ENCODE assay signal across 9 cellular contexts in genomic region chr7:4612939-4613841, GRCh38.
A peak's percentile ranks its signal among the peaks of the same experiment; 100 is the strongest.
DNase-seq lines count a peak whose midpoint lies in the region; ATAC-seq and TF ChIP-seq lines count a peak whose summit lies in the region.
"Had no signal": no experiment of that assay in that cellular context is flagged by ENCODE, and none has a peak within 500 bp of the region (broad histone marks: within the 10 kb centered on the region; RNA-seq: fewer than 3 reads in every experiment).

No MANE protein-coding gene starts in this region.

- H3K4me2 ChIP-seq in BLaER1 treated with 17β-estradiol and CSF1 and Interleukin-3, amounts not matched to agents 10 nM and 100 nM, result peak overlapping the region; percentile 61 to 95 (median 73)
- peak overlapping the region; percentile 17; the same call in 1 of the 2 replicates for H3K4me2 ChIP-seq in OCI-LY7 (ENCODE audit: low read length)

- H2AFZ ChIP-seq in OCI-LY7 (ENCODE audit: low read length), result peak overlapping the region; percentile 82; the same call in 1 of the 2 replicates

- peak overlapping the region; percentile 66 for H3K4me3 Mint-ChIP-seq in natural killer cell treated with Interleukin-12 subunit alpha and Interleukin-12 subunit beta and Interleukin-15 and Interleukin-18, amount 100 ng/mL, for 72 hours
- H3K4me3 Mint-ChIP-seq: central memory CD8-positive, alpha-beta T cell had no signal

- DNase-seq in OCI-LY7 (ENCODE audit: low spot score) (no peak), erythroblast (lab: John Stamatoyannopoulos, UW) (peak; percentile 37 to 38), SHP77 treated with DMSO at 0.1 percent for 48 hours (lab: John Stamatoyannopoulos, UW) (no peak), DMS 273 (lab: John Stamatoyannopoulos, UW; ENCODE audit: unreplicated experiment) (no peak), NCI-H345 treated with DMSO at 0.1 percent for 48 hours (lab: John Stamatoyannopoulos, UW; ENCODE audit: unreplicated experiment) (no peak)
- no peak for DNase-seq in natural killer cell treated with Interleukin-12 subunit alpha and Interleukin-12 subunit beta and Interleukin-15 and Interleukin-18, amount 100 ng/mL, for 72 hours (ENCODE audit: low spot score)

- POLR2A ChIA-PET in OCI-LY7 (lab: Charles Lee), result no interaction called here

- H4K20me1 ChIP-seq in BLaER1 treated with 17β-estradiol and CSF1 and Interleukin-3, amounts not matched to agents 10 nM and 100 nM, result no peaks in the 10 kb centered on the region
- no peaks in the 10 kb centered on the region for H4K20me1 ChIP-seq in OCI-LY7 (ENCODE audit: insufficient read depth, low read length)

- peaks cover 7 to 8% of the 10 kb centered on the region in 2 donors for H3K4me1 Mint-ChIP-seq in natural killer cell treated with Interleukin-12 subunit alpha and Interleukin-12 subunit beta and Interleukin-15 and Interleukin-18, amount 100 ng/mL, for 72 hours (ENCODE audit: low read depth in 2 of 2)
- H3K4me1 Mint-ChIP-seq: central memory CD8-positive, alpha-beta T cell had no signal

- CTCF ChIA-PET in OCI-LY7 (lab: Charles Lee; ENCODE audit: unreplicated experiment), result no interaction called here

- no peaks in the 10 kb centered on the region for H3K9me3 ChIP-seq in BLaER1 treated with 17β-estradiol and CSF1 and Interleukin-3, amounts not matched to agents 10 nM and 100 nM (replicated peaks in 1 of 11)
- no peaks in the 10 kb centered on the region for H3K9me3 ChIP-seq in OCI-LY7 (ENCODE audit: low read length)

- TF ChIP-seq CTCF in OCI-LY7 (conservative IDR thresholded peaks at IDR 0.05; ENCODE audit: low read length), result no peak

- no peaks in the 10 kb centered on the region for H3K36me3 ChIP-seq in BLaER1 treated with 17β-estradiol and CSF1 and Interleukin-3, amounts not matched to agents 10 nM and 100 nM
- no peaks in the 10 kb centered on the region for H3K36me3 ChIP-seq in OCI-LY7 (ENCODE audit: insufficient read depth, low read length)

- intact Hi-C loops in OCI-LY7 (cut with micrococcal nuclease; ENCODE audit: unreplicated experiment), result no loop called here

- H3K27me3 Mint-ChIP-seq in natural killer cell treated with Interleukin-12 subunit alpha and Interleukin-12 subunit beta and Interleukin-15 and Interleukin-18, amount 100 ng/mL, for 72 hours, result peaks cover 0 to 3% of the 10 kb centered on the region in 2 donors
- H3K27me3 Mint-ChIP-seq: central memory CD8-positive, alpha-beta T cell had no signal

- peak overlapping the region in 3 of 11 experiments; percentile 31 to 45 (median 35); a peak in 4 of 22 replicates for H3K27ac ChIP-seq in BLaER1 treated with 17β-estradiol and CSF1 and Interleukin-3, amounts not matched to agents 10 nM and 100 nM
- no peak overlapping the region for H3K27ac ChIP-seq in OCI-LY7 (ENCODE audit: low read depth, low read length, poor library complexity, severe bottlenecking)

- no peaks in the 10 kb centered on the region for H3K36me3 Mint-ChIP-seq in natural killer cell treated with Interleukin-12 subunit alpha and Interleukin-12 subunit beta and Interleukin-15 and Interleukin-18, amount 100 ng/mL, for 72 hours

- peak overlapping the region in 7 of 11 experiments; percentile 8 to 46 (median 23); a peak in 8 of 22 replicates for H3K9ac ChIP-seq in BLaER1 treated with 17β-estradiol and CSF1 and Interleukin-3, amounts not matched to agents 10 nM and 100 nM

- TF ChIP-seq POLR2A in erythroblast (IDR thresholded peaks at IDR 0.05; ENCODE audit: low read length), result no peak

- peaks cover 0 to 4% (median 0%) of the 10 kb centered on the region in 11 experiments; a peak in 1 of 22 replicates for H3K27me3 ChIP-seq in BLaER1 treated with 17β-estradiol and CSF1 and Interleukin-3, amounts not matched to agents 10 nM and 100 nM

- no TSS peak for BruUV-seq in OCI-LY7 (replicated peaks; lab: Mats Ljungman, UMichigan)

- ATAC-seq in natural killer cell treated with Interleukin-12 subunit alpha and Interleukin-12 subunit beta and Interleukin-15 and Interleukin-18, amount 100 ng/mL, for 72 hours, result peak; percentile 32 to 37
- no peak for ATAC-seq in HG03342 (IDR thresholded peaks at IDR 0.05; ENCODE audit: unreplicated experiment)

- no peaks in the 10 kb centered on the region for H3K9me3 Mint-ChIP-seq in natural killer cell treated with Interleukin-12 subunit alpha and Interleukin-12 subunit beta and Interleukin-15 and Interleukin-18, amount 100 ng/mL, for 72 hours
- H3K9me3 Mint-ChIP-seq: central memory CD8-positive, alpha-beta T cell had no signal

- H3K4me1 ChIP-seq in BLaER1 treated with 17β-estradiol and CSF1 and Interleukin-3, amounts not matched to agents 10 nM and 100 nM, result peaks cover 13 to 52% (median 20%) of the 10 kb centered on the region in 10 experiments
- H3K4me1 ChIP-seq in OCI-LY7 (ENCODE audit: insufficient read depth, low read length, poor library complexity, severe bottlenecking), result peaks cover 3% of the 10 kb centered on the region

- no peak overlapping the region for H3K27ac Mint-ChIP-seq in natural killer cell treated with Interleukin-12 subunit alpha and Interleukin-12 subunit beta and Interleukin-15 and Interleukin-18, amount 100 ng/mL, for 72 hours

- H3K4me3 ChIP-seq in BLaER1 treated with 17β-estradiol and CSF1 and Interleukin-3, amounts not matched to agents 10 nM and 100 nM, result peak overlapping the region in 4 of 10 experiments; percentile 0 to 26 (median 12); a peak in 4 of 20 replicates
- H3K4me3 ChIP-seq in OCI-LY7 (ENCODE audit: low read depth, low read length, poor library complexity, severe bottlenecking), result no peak overlapping the region

- no peaks in the 10 kb centered on the region for H3K79me2 ChIP-seq in OCI-LY7 (ENCODE audit: insufficient read depth, low read depth, low read length)

- no peaks in the 10 kb centered on the region for H3K9me2 ChIP-seq in OCI-LY7 (ENCODE audit: insufficient read depth, low read length)

Comparison
In these comparisons a context has a peak if more than half of its experiments do, and no peak if none do; other contexts are left out.
1. DNase-seq: peak in erythroblast (2 of 2); none in OCI-LY7 (single experiment), natural killer cell treated with Interleukin-12 subunit alpha and Interleukin-12 subunit beta and Interleukin-15 and Interleukin-18, amount 100 ng/mL, for 72 hours (single experiment), SHP77 treated with DMSO at 0.1 percent for 48 hours (single experiment), DMS 273 (single experiment) and NCI-H345 treated with DMSO at 0.1 percent for 48 hours (single experiment).